ENCODE assay signal across 12 cellular contexts in genomic region chr18:63078471-63078870, GRCh38.
A peak's percentile ranks its signal among the peaks of the same experiment; 100 is the strongest.
DNase-seq lines count a peak whose midpoint lies in the region; ATAC-seq and TF ChIP-seq lines count a peak whose summit lies in the region.
"Had no signal": no experiment of that assay in that cellular context is flagged by ENCODE, and none has a peak within 500 bp of the region (broad histone marks: within the 10 kb centered on the region; RNA-seq: fewer than 3 reads in every experiment).

No MANE protein-coding gene starts in this region.

- peak; percentile 57 for DNase-seq in GM10248 (ENCODE audit: extremely low spot score)
- DNase-seq in NCI-H2196 treated with DMSO at 0.1 percent for 48 hours (lab: John Stamatoyannopoulos, UW; ENCODE audit: unreplicated experiment): no peak
- DNase-seq in left ventricle myocardium superior: no peak
- no peak for DNase-seq in effector memory CD4-positive, alpha-beta T cell
- no peak for DNase-seq in Right ventricle myocardium inferior (ENCODE audit: missing footprints)
- DNase-seq: activated naive CD8-positive, alpha-beta T cell treated with anti-CD3 and anti-CD28 coated beads for 36 hours; effector memory CD8-positive, alpha-beta T cell; Peyer's patch; stimulated activated CD4-positive, alpha-beta T cell treated with anti-CD3 and anti-CD28 coated beads, Interleukin-15, amount 100 ng/mL, for 24 hours had no signal

- intact Hi-C loops in left ventricle myocardium superior (cut with micrococcal nuclease) (no loop called here), Right ventricle myocardium inferior (cut with DNase I) (no loop called here)

- H3K27ac ChIP-seq in effector memory CD4-positive, alpha-beta T cell (ENCODE audit: insufficient read depth, low read length, poor library complexity, severe bottlenecking): no peak overlapping the region
- H3K27ac ChIP-seq: Peyer's patch had no signal

- ATAC-seq in GM19351 (IDR thresholded peaks at IDR 0.05; ENCODE audit: unreplicated experiment) (peak; percentile 94), HG02840 (IDR thresholded peaks at IDR 0.05; ENCODE audit: low FRiP score, unreplicated experiment) (peak; percentile 92), HG03565 (IDR thresholded peaks at IDR 0.05; ENCODE audit: unreplicated experiment) (peak; percentile 95), left ventricle myocardium superior (no peak), Right ventricle myocardium inferior (no peak)

- CTCF ChIA-PET in GM10248 (lab: Yijun Ruan, JAX): interaction anchor here (0.9 to 2.2 kb wide), 4 partner anchors 10 to 83 kb away, joined by 3 to 5 read pairs (median 4); no protein-coding TSS in a partner anchor

- POLR2A ChIA-PET in GM10248 (lab: Yijun Ruan, JAX): no interaction called here

- no peaks in the 10 kb centered on the region for H3K36me3 ChIP-seq in effector memory CD4-positive, alpha-beta T cell (ENCODE audit: control insufficient read depth, insufficient read depth, low read length)
- H3K36me3 ChIP-seq: Peyer's patch had no signal

- H3K9me3 ChIP-seq in effector memory CD4-positive, alpha-beta T cell (ENCODE audit: control insufficient read depth, low read length): no peaks in the 10 kb centered on the region
- H3K9me3 ChIP-seq: Peyer's patch had no signal

- H3K27me3 ChIP-seq in effector memory CD4-positive, alpha-beta T cell (replicated peaks; ENCODE audit: control insufficient read depth, insufficient read depth, low read length, poor library complexity, severe bottlenecking): no peaks in the 10 kb centered on the region
- H3K27me3 ChIP-seq: Peyer's patch had no signal

- no peak for TF ChIP-seq CTCF in GM10248 (IDR thresholded peaks at IDR 0.05; ENCODE audit: control extremely low read depth, extremely low read depth, low read depth, missing control alignments)

- H3K4me1 ChIP-seq in effector memory CD4-positive, alpha-beta T cell (ENCODE audit: control insufficient read depth, insufficient read depth, low read length, poor library complexity, severe bottlenecking): no peaks in the 10 kb centered on the region
- H3K4me1 ChIP-seq: Peyer's patch had no signal

- no peak overlapping the region for H3K4me3 ChIP-seq in effector memory CD4-positive, alpha-beta T cell (ENCODE audit: insufficient read depth, low read depth, low read length, poor library complexity, severe bottlenecking)
- H3K4me3 ChIP-seq: Peyer's patch had no signal

Comparison
In these comparisons a context has a peak if more than half of its experiments do, and no peak if none do; other contexts are left out.
1. ATAC-seq: peak in GM19351 (single experiment), HG02840 (single experiment) and HG03565 (single experiment); none in left ventricle myocardium superior (single experiment) and Right ventricle myocardium inferior (single experiment).